ENCODE assay signal across 21 cellular contexts in genomic region chr17:57394375-57394774, GRCh38.
"Had no signal": no experiment of that assay in that cellular context is flagged by ENCODE, and none has a peak within 500 bp of the region (broad histone marks: within the 10 kb centered on the region; RNA-seq: fewer than 3 reads in every experiment).

No MANE protein-coding gene starts in this region.

- H3K27ac Mint-ChIP-seq: activated CD8-positive, alpha-beta T cell treated with anti-CD3 and anti-CD28 coated beads, Interleukin-2, amount 10 ng/mL, durations not matched to agents 7 days and 5 days; activated naive CD8-positive, alpha-beta T cell treated with anti-CD3 and anti-CD28 coated beads, Interleukin-2, amount 50 U/mL, for 24 hours; T-helper 1 cell treated with Interleukin-12 subunit alpha and Interleukin-12 subunit beta and Interleukin-4 antibody, amounts not matched to agents 30 μg/mL and 1 μg/mL, for 36 hours had no signal

- DNase-seq: activated CD4-positive, alpha-beta T cell treated with anti-CD3 and anti-CD28 coated beads for 48 hours; activated CD4-positive, alpha-beta T cell treated with anti-CD3 and anti-CD28 coated beads, Interleukin-2, amount 50 U/mL, for 4 hours; activated CD4-positive, CD25-positive, alpha-beta regulatory T cell treated with anti-CD3 and anti-CD28 coated beads, Interleukin-2, amount 50 U/mL, for 72 hours; activated CD8-positive, alpha-beta memory T cell treated with anti-CD3 and anti-CD28 coated beads, Interleukin-2, amount 50 U/mL, for 48 hours; activated CD8-positive, alpha-beta T cell treated with anti-CD3 and anti-CD28 coated beads, Interleukin-2, amount 10 ng/mL, durations not matched to agents 7 days and 5 days; activated naive CD8-positive, alpha-beta T cell treated with anti-CD3 and anti-CD28 coated beads, Interleukin-2, amount 50 U/mL, for 24 hours; activated T-cell treated with anti-CD3 and anti-CD28 coated beads, Interleukin-2, amount 50 U/mL, for 1 hour; amniotic stem cell; body of pancreas; NCI-H1092 treated with DMSO at 0.1 percent for 48 hours; NCI-H1417 treated with DMSO at 0.1 percent for 48 hours; NCI-H1694; NCI-H2029 treated with DMSO at 0.1 percent for 48 hours; NCI-H510A treated with DMSO at 0.1 percent for 48 hours; NCI-H69; NK-92 treated with Interleukin-12 subunit alpha and Interleukin-12 subunit beta, amount 100 ng/mL, for 24 hours; OCI-M1; Peyer's patch; SHP77 had no signal

- H3K4me3 Mint-ChIP-seq: activated CD8-positive, alpha-beta T cell treated with anti-CD3 and anti-CD28 coated beads, Interleukin-2, amount 10 ng/mL, durations not matched to agents 7 days and 5 days; activated naive CD8-positive, alpha-beta T cell treated with anti-CD3 and anti-CD28 coated beads, Interleukin-2, amount 50 U/mL, for 24 hours; T-helper 1 cell treated with Interleukin-12 subunit alpha and Interleukin-12 subunit beta and Interleukin-4 antibody, amounts not matched to agents 30 μg/mL and 1 μg/mL, for 36 hours had no signal

- H3K27me3 ChIP-seq: ascending aorta, body of pancreas, Peyer's patch had no signal

- H3K4me3 ChIP-seq: ascending aorta, body of pancreas, Peyer's patch had no signal

- H3K27ac ChIP-seq: ascending aorta, body of pancreas, Peyer's patch had no signal

- H3K27me3 Mint-ChIP-seq: activated naive CD8-positive, alpha-beta T cell treated with anti-CD3 and anti-CD28 coated beads, Interleukin-2, amount 50 U/mL, for 24 hours had no signal

- H3K4me1 ChIP-seq: ascending aorta, body of pancreas, Peyer's patch had no signal

- H3K36me3 ChIP-seq: ascending aorta, Peyer's patch had no signal
